22 cellular contexts compared by ENCODE assay signal in genomic region chr7:157711353-157711888, GRCh38.
"Had no signal": no experiment of that assay in that cellular context is flagged by ENCODE, and none has a peak within 500 bp of the region (broad histone marks: within the 10 kb centered on the region; RNA-seq: fewer than 3 reads in every experiment).

No MANE protein-coding gene starts in this region.

- H3K27me3 ChIP-seq: hepatocyte, vagina had no signal

- DNase-seq: activated T-cell treated with anti-CD3 and anti-CD28 coated beads for 4 hours; adrenal gland; cerebellar nuclear complex; dermis blood vessel endothelial cell; effector memory CD8-positive, alpha-beta T cell; foreskin fibroblast; left colon; natural killer cell; nucleus accumbens; sigmoid colon; stimulated activated CD4-positive, alpha-beta T cell treated with anti-CD3 and anti-CD28 coated beads, Interleukin-4, amount 100 ng/mL, for 4 hours; stimulated activated naive B cell treated with anti-CD40 and anti-IgM and Interleukin-4, amounts not matched to agents 10 μg/mL and 1 μg/mL and 100 μg/mL, for 72 hours; T1000 had no signal

- H2AFZ ChIP-seq: hepatocyte had no signal

- H3K4me2 ChIP-seq: hepatocyte had no signal

- H3K79me2 ChIP-seq: hepatocyte had no signal

- H3K4me1 ChIP-seq: adrenal gland, breast epithelium, sigmoid colon, tibial artery, vagina had no signal

- H3K9me3 ChIP-seq: adrenal gland, sigmoid colon, vagina had no signal

- H3K36me3 ChIP-seq: adrenal gland, breast epithelium, sigmoid colon, tibial artery, vagina had no signal

- FAIRE-seq: astrocyte, islet of Langerhans had no signal

- ATAC-seq: activated naive CD4-positive, alpha-beta T cell treated with anti-CD3 and anti-CD28 coated beads, Interleukin-2, amount 50 U/mL, for 72 hours; effector memory CD8-positive, alpha-beta T cell; left colon; natural killer cell; SK-N-SH treated with all-trans-retinoic acid at 6 μM for 48 hours; stimulated activated naive B cell treated with anti-CD40 and anti-IgM and Interleukin-4, amounts not matched to agents 10 μg/mL and 1 μg/mL and 100 μg/mL, for 72 hours had no signal

- H3K4me3 ChIP-seq: adrenal gland, breast epithelium, hepatocyte, lung, sigmoid colon, tibial artery, vagina had no signal

- H3K27ac ChIP-seq: adrenal gland, breast epithelium, hepatocyte, sigmoid colon, tibial artery, vagina had no signal
